13 cellular contexts compared by ENCODE assay signal in genomic region chr20:44896583-44896982, GRCh38. TPM values are rescaled to one million over a fixed set of nuclear protein-coding genes. Genes with fewer than 3 reads are reported as not detected.
A peak's percentile ranks its signal among the peaks of the same experiment; 100 is the strongest.
DNase-seq lines count a peak whose midpoint lies in the region; ATAC-seq lines count a peak whose summit lies in the region.
"Had no signal": no experiment of that assay in that cellular context is flagged by ENCODE, and none has a peak within 500 bp of the region (broad histone marks: within the 10 kb centered on the region; RNA-seq: fewer than 3 reads in every experiment).

No MANE protein-coding gene starts in this region.

- H3K36me3 Mint-ChIP-seq in IgD-negative memory B cell (peaks cover 7% of the 10 kb centered on the region), memory B cell (peaks cover 26% of the 10 kb centered on the region)
- peaks cover 43% of the 10 kb centered on the region for H3K36me3 Mint-ChIP-seq in activated naive CD8-positive, alpha-beta T cell treated with anti-CD3 and anti-CD28 coated beads, Interleukin-2, amount 50 U/mL, for 24 hours (ENCODE audit: low read depth)

- H3K4me3 ChIP-seq in BLaER1 treated with 17β-estradiol and CSF1 and Interleukin-3, amounts not matched to agents 10 nM and 100 nM, result peak overlapping the region in 8 of 10 experiments; percentile 31 to 48 (median 44); a peak in 14 of 20 replicates

- peak overlapping the region in 10 of 11 experiments; percentile 28 to 74 (median 62); a peak in 16 of 22 replicates for H3K9ac ChIP-seq in BLaER1 treated with 17β-estradiol and CSF1 and Interleukin-3, amounts not matched to agents 10 nM and 100 nM

- H3K27me3 Mint-ChIP-seq in IgD-negative memory B cell, result no peaks in the 10 kb centered on the region
- H3K27me3 Mint-ChIP-seq in activated naive CD8-positive, alpha-beta T cell treated with anti-CD3 and anti-CD28 coated beads, Interleukin-2, amount 50 U/mL, for 24 hours, result no peaks in the 10 kb centered on the region
- no peaks in the 10 kb centered on the region for H3K27me3 Mint-ChIP-seq in memory B cell
- H3K27me3 Mint-ChIP-seq: brain had no signal

- peaks cover 0 to 5% (median 0%) of the 10 kb centered on the region in 11 experiments; a peak in 1 of 22 replicates for H3K9me3 ChIP-seq in BLaER1 treated with 17β-estradiol and CSF1 and Interleukin-3, amounts not matched to agents 10 nM and 100 nM (replicated peaks in 1 of 11)

- H3K4me3 Mint-ChIP-seq in IgD-negative memory B cell (peak overlapping the region in 2 of 4 donors; percentile 68 to 82), memory B cell (peak overlapping the region; percentile 21)
- no peak overlapping the region for H3K4me3 Mint-ChIP-seq in activated naive CD8-positive, alpha-beta T cell treated with anti-CD3 and anti-CD28 coated beads, Interleukin-2, amount 50 U/mL, for 24 hours
- H3K4me3 Mint-ChIP-seq: brain had no signal

- peak overlapping the region; percentile 55 to 89 (median 80) for H3K27ac ChIP-seq in BLaER1 treated with 17β-estradiol and CSF1 and Interleukin-3, amounts not matched to agents 10 nM and 100 nM

- H3K4me1 ChIP-seq in BLaER1 treated with 17β-estradiol and CSF1 and Interleukin-3, amounts not matched to agents 10 nM and 100 nM, result peaks cover 58 to 100% (median 86%) of the 10 kb centered on the region in 10 experiments

- H4K20me1 ChIP-seq in BLaER1 treated with 17β-estradiol and CSF1 and Interleukin-3, amounts not matched to agents 10 nM and 100 nM, result peaks cover 27 to 100% (median 99%) of the 10 kb centered on the region in 11 experiments

- H3K36me3 ChIP-seq in BLaER1 treated with 17β-estradiol and CSF1 and Interleukin-3, amounts not matched to agents 10 nM and 100 nM, result peaks cover 34 to 81% (median 62%) of the 10 kb centered on the region in 11 experiments; a peak in 21 of 22 replicates

- peak overlapping the region in 2 of 3 donors; percentile 2 to 23 for H3K27ac Mint-ChIP-seq in IgD-negative memory B cell
- peak overlapping the region; percentile 31 for H3K27ac Mint-ChIP-seq in activated naive CD8-positive, alpha-beta T cell treated with anti-CD3 and anti-CD28 coated beads, Interleukin-2, amount 50 U/mL, for 24 hours
- peak overlapping the region; percentile 78 for H3K27ac Mint-ChIP-seq in memory B cell

- H3K4me1 Mint-ChIP-seq in IgD-negative memory B cell (peaks cover 56 to 63% (median 57%) of the 10 kb centered on the region in 3 donors), memory B cell (peaks cover 47% of the 10 kb centered on the region)
- H3K4me1 Mint-ChIP-seq in activated naive CD8-positive, alpha-beta T cell treated with anti-CD3 and anti-CD28 coated beads, Interleukin-2, amount 50 U/mL, for 24 hours, result peaks cover 89% of the 10 kb centered on the region

- no peaks in the 10 kb centered on the region for H3K9me3 Mint-ChIP-seq in IgD-negative memory B cell
- no peaks in the 10 kb centered on the region for H3K9me3 Mint-ChIP-seq in activated naive CD8-positive, alpha-beta T cell treated with anti-CD3 and anti-CD28 coated beads, Interleukin-2, amount 50 U/mL, for 24 hours
- H3K9me3 Mint-ChIP-seq in memory B cell, result no peaks in the 10 kb centered on the region
- H3K9me3 Mint-ChIP-seq: brain had no signal

- H3K27me3 ChIP-seq in BLaER1 treated with 17β-estradiol and CSF1 and Interleukin-3, amounts not matched to agents 10 nM and 100 nM, result no peaks in the 10 kb centered on the region

- no peak for DNase-seq in activated naive CD8-positive, alpha-beta T cell treated with anti-CD3 and anti-CD28 coated beads, Interleukin-2, amount 50 U/mL, for 24 hours
- DNase-seq in memory B cell (ENCODE audit: low spot score in 2 of 2), result no peak
- no peak for DNase-seq in SK-N-DZ (ENCODE audit: low spot score)
- no peak for DNase-seq in GOT3 (lab: John Stamatoyannopoulos, UW)
- no peak for DNase-seq in iPS-NIHi11 (ENCODE audit: low spot score)
- DNase-seq: activated CD4-positive, alpha-beta T cell treated with anti-CD3 and anti-CD28 coated beads for 4 hours; DND-41; NCI-H1105; stimulated activated naive CD4-positive, alpha-beta T cell treated with Interleukin-2 at 50 U/mL for 16 hours had no signal

- ATAC-seq in activated naive CD8-positive, alpha-beta T cell treated with anti-CD3 and anti-CD28 coated beads, Interleukin-2, amount 50 U/mL, for 24 hours, result no peak
- ATAC-seq in memory B cell (ENCODE audit: low read depth) (no peak), HG03108 (IDR thresholded peaks at IDR 0.05; ENCODE audit: unreplicated experiment) (no peak)

- peak overlapping the region; percentile 61 to 97 (median 86) for H3K4me2 ChIP-seq in BLaER1 treated with 17β-estradiol and CSF1 and Interleukin-3, amounts not matched to agents 10 nM and 100 nM

RNA-seq across cellular contexts. Expression of gene YWHAB, which starts 11.1 kb away (rescaled TPM):
- polyA plus RNA-seq in IgD-negative memory B cell, result 505 TPM
- 96.0 and 100 TPM in 2 replicates for polyA plus RNA-seq in SK-N-DZ (2014; cell fraction: cytosol; rRNA removed)
- 47.7 and 70.9 TPM in 2 replicates for polyA plus RNA-seq in SK-N-DZ (2014; cell fraction: nucleus; rRNA removed)

RNA-seq across cellular contexts. Expression of gene PABPC1L, which starts 13.3 kb away (rescaled TPM):
- 3.4 TPM for polyA plus RNA-seq in IgD-negative memory B cell
- polyA plus RNA-seq in SK-N-DZ (2014; cell fraction: cytosol; rRNA removed), result 14.1 and 21.6 TPM in 2 replicates
- polyA plus RNA-seq in SK-N-DZ (2014; cell fraction: nucleus; rRNA removed), result 68.0 and 143 TPM in 2 replicates

Comparison
In these comparisons a context has a peak if more than half of its experiments do, and no peak if none do; other contexts are left out.
1. H3K27ac Mint-ChIP-seq: peak in every context shown above with its lines; median percentile 78 in memory B cell; 31 in activated naive CD8-positive, alpha-beta T cell treated with anti-CD3 and anti-CD28 coated beads, Interleukin-2, amount 50 U/mL, for 24 hours; 12 in IgD-negative memory B cell.